Comparison of ENCODE assay signal across 9 cellular contexts in the genomic region with DNA sequence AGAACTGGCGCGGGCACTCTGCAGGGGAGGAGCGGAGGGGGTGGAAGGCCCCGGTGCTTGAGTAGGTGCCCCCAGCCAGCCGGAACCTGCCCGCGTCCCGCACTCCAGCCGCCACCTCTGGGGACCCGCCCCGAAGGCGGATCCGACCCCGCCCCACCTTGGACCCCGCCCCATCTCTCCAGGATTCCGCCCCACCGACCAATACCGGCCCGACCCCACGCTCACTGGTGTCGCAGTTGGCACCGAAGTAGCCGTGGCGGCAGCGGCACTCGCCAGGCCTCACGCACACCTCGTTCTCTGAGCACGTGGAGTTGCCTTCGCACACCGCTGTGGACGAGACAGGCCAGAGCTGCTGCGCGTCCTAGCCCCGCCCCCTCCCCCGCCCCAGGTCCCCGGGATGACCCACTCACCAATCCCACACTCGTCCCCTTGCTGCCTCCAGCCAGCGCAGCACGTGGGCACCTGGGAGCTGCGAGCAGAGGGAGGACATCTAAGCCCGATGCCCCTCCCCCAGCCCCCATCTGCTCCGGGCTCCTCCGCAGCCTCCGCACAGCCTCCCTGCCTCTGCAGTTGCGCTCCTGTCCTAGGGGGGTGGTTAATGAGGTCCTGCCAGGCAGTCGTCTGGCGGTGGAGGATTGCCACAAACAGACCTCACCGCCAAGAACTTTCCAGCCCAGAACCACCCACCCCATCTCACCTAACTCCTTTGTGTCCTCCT. TPM values are rescaled to one million over a fixed set of nuclear protein-coding genes. Genes with fewer than 3 reads are reported as not detected.
DNase-seq lines count a peak whose midpoint lies in the region; ATAC-seq and TF ChIP-seq lines count a peak whose summit lies in the region.
"Had no signal": no experiment of that assay in that cellular context is flagged by ENCODE, and none has a peak within 500 bp of the region (broad histone marks: within the 10 kb centered on the region; RNA-seq: fewer than 3 reads in every experiment).

No MANE protein-coding gene starts in this region.

- no peak for TF ChIP-seq CTCF in GM10266 (IDR thresholded peaks at IDR 0.05; ENCODE audit: control insufficient read depth, insufficient read depth, low read depth, missing control alignments)
- TF ChIP-seq CTCF in RWPE2 (IDR thresholded peaks at IDR 0.05; ENCODE audit: poor library complexity, severe bottlenecking): no peak

- CTCF ChIA-PET in activated CD4-positive, alpha-beta memory T cell treated with anti-CD3 and anti-CD28 coated beads for 36 hours (lab: Charles Lee): interaction anchor here (0.9 to 1.2 kb wide), 2 partner anchors 25 to 63 kb away, joined by 3 read pairs; no protein-coding TSS in a partner anchor

- no peaks in the 10 kb centered on the region for H3K36me3 Mint-ChIP-seq in activated CD4-positive, alpha-beta memory T cell treated with anti-CD3 and anti-CD28 coated beads for 36 hours

- H3K4me1 ChIP-seq in RWPE2 (ENCODE audit: insufficient read depth, poor library complexity, severe bottlenecking) (no peaks in the 10 kb centered on the region), iPS DF 6.9 (ENCODE audit: control insufficient read depth, insufficient read depth, low read length) (peaks cover 16% of the 10 kb centered on the region), skeletal muscle satellite cell (ENCODE audit: control insufficient read depth, insufficient read depth, low read length) (peaks cover 15% of the 10 kb centered on the region)

- H3K27me3 ChIP-seq in RWPE2 (ENCODE audit: insufficient read depth, poor library complexity, severe bottlenecking) (no peaks in the 10 kb centered on the region), iPS DF 6.9 (ENCODE audit: control insufficient read depth, insufficient read depth, low read length) (peaks cover 10% of the 10 kb centered on the region), skeletal muscle satellite cell (ENCODE audit: control insufficient read depth, insufficient read depth, low read length) (no peaks in the 10 kb centered on the region)

- POLR2A ChIA-PET in activated CD4-positive, alpha-beta memory T cell treated with anti-CD3 and anti-CD28 coated beads for 36 hours (lab: Charles Lee): no interaction called here

- peaks cover 49% of the 10 kb centered on the region for H3K27me3 Mint-ChIP-seq in activated CD4-positive, alpha-beta memory T cell treated with anti-CD3 and anti-CD28 coated beads for 36 hours

- 0 out of 2 replicates have a peak, but pooled peaks cover 3% of the 10 kb centered on the region for H3K36me3 ChIP-seq in RWPE2 (ENCODE audit: low read depth)
- H3K36me3 ChIP-seq in iPS DF 6.9 (ENCODE audit: control insufficient read depth, insufficient read depth, low read length): no peaks in the 10 kb centered on the region; the same call in 1 of the 2 replicates
- H3K36me3 ChIP-seq in skeletal muscle satellite cell (ENCODE audit: insufficient read depth, low read length): peaks cover 26% of the 10 kb centered on the region

- H3K4me1 Mint-ChIP-seq in activated CD4-positive, alpha-beta memory T cell treated with anti-CD3 and anti-CD28 coated beads for 36 hours (ENCODE audit: low read depth): peaks cover 18% of the 10 kb centered on the region

- DNase-seq in GM10266 (ENCODE audit: extremely low spot score): peak; percentile 48
- DNase-seq in RWPE2 (ENCODE audit: low spot score): peak; percentile 63
- no peak for DNase-seq in iPS DF 6.9 (ENCODE audit: low read depth, low spot score)
- no peak for DNase-seq in activated CD4-positive, alpha-beta memory T cell treated with anti-CD3 and anti-CD28 coated beads for 36 hours
- DNase-seq in NCI-H748 treated with DMSO at 0.1 percent for 48 hours (lab: John Stamatoyannopoulos, UW): no peak
- DNase-seq in cortex of kidney (lab: John Stamatoyannopoulos, UW): no peak

- H3K4me3 Mint-ChIP-seq in activated CD4-positive, alpha-beta memory T cell treated with anti-CD3 and anti-CD28 coated beads for 36 hours: no peak overlapping the region

- no peak overlapping the region for H3K4me3 ChIP-seq in RWPE2 (ENCODE audit: severe bottlenecking)
- peak overlapping the region; percentile 22; the same call in 1 of the 2 replicates for H3K4me3 ChIP-seq in iPS DF 6.9 (ENCODE audit: low read length)
- peak overlapping the region; percentile 67 for H3K4me3 ChIP-seq in skeletal muscle satellite cell (ENCODE audit: low read length)

- no peaks in the 10 kb centered on the region for H3K9me3 Mint-ChIP-seq in activated CD4-positive, alpha-beta memory T cell treated with anti-CD3 and anti-CD28 coated beads for 36 hours

- intact Hi-C loops in activated CD4-positive, alpha-beta memory T cell treated with anti-CD3 and anti-CD28 coated beads for 36 hours (cut with micrococcal nuclease): no loop called here

- no peak overlapping the region for H3K27ac Mint-ChIP-seq in activated CD4-positive, alpha-beta memory T cell treated with anti-CD3 and anti-CD28 coated beads for 36 hours

- H3K9me3 ChIP-seq in RWPE2 (ENCODE audit: severe bottlenecking): no peaks in the 10 kb centered on the region
- no peaks in the 10 kb centered on the region for H3K9me3 ChIP-seq in iPS DF 6.9 (ENCODE audit: control insufficient read depth, insufficient read depth, low read length)
- H3K9me3 ChIP-seq in skeletal muscle satellite cell (replicated peaks; ENCODE audit: low read length): no peaks in the 10 kb centered on the region

- no CpG with 5 or more reads among the region's 49 CpGs for WGBS in iPS DF 6.9 (ENCODE audit: insufficient coverage, insufficient read length)

- ATAC-seq in RWPE2 (ENCODE audit: low read depth): no peak
- ATAC-seq in GM19455 (IDR thresholded peaks at IDR 0.05; ENCODE audit: unreplicated experiment): no peak

- H3K9ac ChIP-seq in skeletal muscle satellite cell (ENCODE audit: low read depth, low read length): no peak overlapping the region

- H3K27ac ChIP-seq in RWPE2 (ENCODE audit: poor library complexity, severe bottlenecking): no peak overlapping the region
- H3K27ac ChIP-seq in iPS DF 6.9 (ENCODE audit: low read length): no peak overlapping the region
- H3K27ac ChIP-seq: HL-60 had no signal

- H3K4me2 ChIP-seq in skeletal muscle satellite cell (ENCODE audit: low read length): peak overlapping the region; percentile 95

RNA-seq across cellular contexts. Expression of a gene that starts 5.9 kb away (rescaled TPM):
- total RNA-seq in skeletal muscle satellite cell (2012; rRNA removed): 13.5 and 15.2 TPM in 2 replicates
- under 1 TPM; 0.43 to 0.70 TPM for total RNA-seq in activated CD4-positive, alpha-beta memory T cell treated with anti-CD3 and anti-CD28 coated beads for 36 hours

RNA-seq across cellular contexts. Expression of a gene that starts 37.7 kb away (rescaled TPM):
- 5.3 and 5.9 TPM in 2 replicates for total RNA-seq in skeletal muscle satellite cell (2012; rRNA removed)
- total RNA-seq in activated CD4-positive, alpha-beta memory T cell treated with anti-CD3 and anti-CD28 coated beads for 36 hours: 1 to 10 TPM; 6.8 to 9.0 TPM

Comparison
In these comparisons a context has a peak if more than half of its experiments do, and no peak if none do; other contexts are left out.
1. DNase-seq: peak in GM10266 (single experiment) and RWPE2 (single experiment); none in iPS DF 6.9 (single experiment), activated CD4-positive, alpha-beta memory T cell treated with anti-CD3 and anti-CD28 coated beads for 36 hours (single experiment), NCI-H748 treated with DMSO at 0.1 percent for 48 hours (single experiment) and cortex of kidney (single experiment).